8 cellular contexts compared by ENCODE assay signal in genomic region chr1:236489710-236490377, GRCh38. TPM values are rescaled to one million over a fixed set of nuclear protein-coding genes. Genes with fewer than 3 reads are reported as not detected.
A peak's percentile ranks its signal among the peaks of the same experiment; 100 is the strongest.
DNase-seq lines count a peak whose midpoint lies in the region; ATAC-seq, FAIRE-seq and TF ChIP-seq lines count a peak whose summit lies in the region.

No MANE protein-coding gene starts in this region.

- CTCF ChIA-PET in HepG2 (lab: Yijun Ruan, JAX; ENCODE audit: low intra/inter-chr PET ratio, low total read pairs): interaction anchor here (1.5 to 2.0 kb wide), 2 partner anchors 42 to 380 kb away, joined by 3 to 17 read pairs; no protein-coding TSS in a partner anchor

- H3K36me3 Mint-ChIP-seq in HFFc6 (ENCODE audit: low read depth): no peaks in the 10 kb centered on the region

- H3K4me1 ChIP-seq in HepG2 (ENCODE audit: insufficient read depth, low read length) (peaks cover 53% of the 10 kb centered on the region), vagina (no peaks in the 10 kb centered on the region)

- H3K27ac Mint-ChIP-seq in HFFc6: no peak overlapping the region

- H3K9ac ChIP-seq in HepG2 (ENCODE audit: insufficient read depth, low read depth, low read length): peak overlapping the region; percentile 72; the same call in 1 of the 2 replicates

- TF ChIP-seq RAD21 in HepG2 (CRISPR knock-in tag; IDR thresholded peaks at IDR 0.05): no peak; the same call in 1 of the 2 replicates

- H3K27me3 ChIP-seq in HepG2 (ENCODE audit: control insufficient read depth in 1 of 2, insufficient read depth in 2 of 2, low read length in 2 of 2) (no peaks in the 10 kb centered on the region), vagina (no peaks in the 10 kb centered on the region)

- H2AFZ ChIP-seq in HepG2 (ENCODE audit: low read length): no peak overlapping the region

- H3K4me3 ChIP-seq in HepG2 (replicated peaks in 1 of 3; ENCODE audit: insufficient read depth in 1 of 3, low read depth in 2 of 3, low read length in 3 of 3): peak overlapping the region; percentile 47 to 55 (median 51); a peak in 3 of 6 replicates
- no peak overlapping the region for H3K4me3 ChIP-seq in vagina

- in situ Hi-C loops in HepG2 (cut with HindIII; ENCODE audit: extremely low pct_ligation_motif_present, low pct_unique_long_range_greater_than_20kb): loop anchor here (5.0 kb wide), 1 partner anchor 388 kb away; no protein-coding TSS in a partner anchor

- no peaks in the 10 kb centered on the region for H3K79me2 ChIP-seq in HepG2 (ENCODE audit: insufficient read depth, low read length)

- BruUV-seq in HepG2 (replicated peaks; lab: Mats Ljungman, UMichigan): no TSS peak

- peak overlapping the region; percentile 93 for H3K4me2 ChIP-seq in HepG2 (ENCODE audit: low read depth, low read length)

- 14% methylated on average over 11 of the region's 11 CpGs for WGBS in HepG2 (ENCODE audit: low lambda C conversion rate)

- no peak for TF ChIP-seq POLR2A in HepG2 (IDR thresholded peaks at IDR 0.05; ENCODE audit: insufficient read depth in 1 of 2, low read depth in 2 of 2, low read length in 2 of 2)
- TF ChIP-seq POLR2A in vagina (IDR thresholded peaks at IDR 0.05): no peak

- TF ChIP-seq CTCF in HFFc6 (IDR thresholded peaks at IDR 0.05): peak; percentile 81
- peak; percentile 66 for TF ChIP-seq CTCF in HepG2 (CRISPR knock-in tag; IDR thresholded peaks at IDR 0.05)
- peak; percentile 58 to 59 (median 59) for TF ChIP-seq CTCF in vagina (IDR thresholded peaks at IDR 0.05)

- no peaks in the 10 kb centered on the region for H3K4me1 Mint-ChIP-seq in HFFc6 (ENCODE audit: low read depth)

- H3K36me3 ChIP-seq in HepG2 (replicated peaks in 1 of 2; ENCODE audit: control insufficient read depth in 1 of 2, insufficient read depth in 2 of 2, low read length in 2 of 2) (no peaks in the 10 kb centered on the region), vagina (no peaks in the 10 kb centered on the region)

- no peak for TF ChIP-seq EP300 in HepG2 (IDR thresholded peaks at IDR 0.05; ENCODE audit: low read depth in 2 of 2, low read length in 2 of 2)
- no peak for TF ChIP-seq EP300 in HepG2 (CRISPR knock-in tag; IDR thresholded peaks at IDR 0.05; ENCODE audit: borderline replicate concordance)

- intact Hi-C loops in HepG2 (cut with micrococcal nuclease; ENCODE audit: unreplicated experiment) (loop anchor here (1.0 to 5.0 kb wide), 8 partner anchors 12 to 387 kb away; partner anchors contain the start of genes ERO1B and LGALS8), vagina (cut with DNase I) (loop anchor here (5.0 kb wide), 1 partner anchor 388 kb away; no protein-coding TSS in a partner anchor)

- no peaks in the 10 kb centered on the region for H4K20me1 ChIP-seq in HepG2 (ENCODE audit: insufficient read depth, low read length)

- peak overlapping the region; percentile 89 for H3K27ac ChIP-seq in HepG2 (ENCODE audit: extremely low read length, insufficient read depth, low read length)
- H3K27ac ChIP-seq in vagina: no peak overlapping the region

- FAIRE-seq in HepG2 (lab: Jason Lieb, UNC): no peak

- H3K4me3 Mint-ChIP-seq in HFFc6: no peak overlapping the region

- peaks cover 9% of the 10 kb centered on the region; the same call in 1 of the 2 replicates for H3K27me3 Mint-ChIP-seq in HFFc6 (ENCODE audit: insufficient read depth)

- POLR2A ChIA-PET in HepG2 (lab: Yijun Ruan, JAX): interaction anchor here (0.7 to 3.4 kb wide), 8 partner anchors 10 to 90 kb away, joined by 3 to 42 read pairs (median 10); partner anchors contain the start of gene LGALS8

- no peaks in the 10 kb centered on the region for H3K9me3 Mint-ChIP-seq in HFFc6

- ATAC-seq in HepG2: peak; percentile 23; the same call in 1 of the 3 replicates
- ATAC-seq in HG03039 (IDR thresholded peaks at IDR 0.05; ENCODE audit: unreplicated experiment): no peak

- peak; percentile 45 for DNase-seq in NCI-H510A treated with DMSO at 0.1 percent for 48 hours (lab: John Stamatoyannopoulos, UW)
- DNase-seq in NCI-H510A (lab: John Stamatoyannopoulos, UW): no peak
- peak; percentile 35 for DNase-seq in HFFc6
- peak; percentile 32 for DNase-seq in NCI-H748 treated with DMSO at 0.1 percent for 48 hours (lab: John Stamatoyannopoulos, UW)
- peak; percentile 33 for DNase-seq in central memory CD4-positive, alpha-beta T cell
- DNase-seq in HepG2 (ENCODE audit: low spot score): peak; percentile 74
- no peak for DNase-seq in vagina (ENCODE audit: extremely low spot score in 2 of 2)

- H3K9me3 ChIP-seq in HepG2 (ENCODE audit: low read length) (no peaks in the 10 kb centered on the region), vagina (no peaks in the 10 kb centered on the region)

TF ChIP-seq in HepG2, 621 proteins besides CTCF, POLR2A, EP300 and RAD21 (continues in another document):
- TF ChIP-seq, protein P1, sequence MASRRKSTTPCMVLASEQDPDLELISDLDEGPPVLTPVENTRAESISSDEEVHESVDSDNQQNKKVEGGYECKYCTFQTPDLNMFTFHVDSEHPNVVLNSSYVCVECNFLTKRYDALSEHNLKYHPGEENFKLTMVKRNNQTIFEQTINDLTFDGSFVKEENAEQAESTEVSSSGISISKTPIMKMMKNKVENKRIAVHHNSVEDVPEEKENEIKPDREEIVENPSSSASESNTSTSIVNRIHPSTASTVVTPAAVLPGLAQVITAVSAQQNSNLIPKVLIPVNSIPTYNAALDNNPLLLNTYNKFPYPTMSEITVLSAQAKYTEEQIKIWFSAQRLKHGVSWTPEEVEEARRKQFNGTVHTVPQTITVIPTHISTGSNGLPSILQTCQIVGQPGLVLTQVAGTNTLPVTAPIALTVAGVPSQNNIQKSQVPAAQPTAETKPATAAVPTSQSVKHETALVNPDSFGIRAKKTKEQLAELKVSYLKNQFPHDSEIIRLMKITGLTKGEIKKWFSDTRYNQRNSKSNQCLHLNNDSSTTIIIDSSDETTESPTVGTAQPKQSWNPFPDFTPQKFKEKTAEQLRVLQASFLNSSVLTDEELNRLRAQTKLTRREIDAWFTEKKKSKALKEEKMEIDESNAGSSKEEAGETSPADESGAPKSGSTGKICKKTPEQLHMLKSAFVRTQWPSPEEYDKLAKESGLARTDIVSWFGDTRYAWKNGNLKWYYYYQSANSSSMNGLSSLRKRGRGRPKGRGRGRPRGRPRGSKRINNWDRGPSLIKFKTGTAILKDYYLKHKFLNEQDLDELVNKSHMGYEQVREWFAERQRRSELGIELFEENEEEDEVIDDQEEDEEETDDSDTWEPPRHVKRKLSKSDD (CRISPR knock-in tag; IDR thresholded peaks at IDR 0.05; ENCODE audit: low read depth): no peak
- TF ChIP-seq SOX6 (IDR thresholded peaks at IDR 0.05) (no peak), SOX6 (CRISPR knock-in tag; IDR thresholded peaks at IDR 0.05) (no peak), ZNF331 (CRISPR knock-in tag; IDR thresholded peaks at IDR 0.05) (peak; percentile 13; the same call in 1 of the 2 replicates), ZNF713 (CRISPR knock-in tag; IDR thresholded peaks at IDR 0.05) (no peak), SMAD1 (CRISPR knock-in tag; IDR thresholded peaks at IDR 0.05; ENCODE audit: borderline replicate concordance, low read depth) (no peak), ZNF605 (CRISPR knock-in tag; IDR thresholded peaks at IDR 0.05) (peak; percentile 72; the same call in 1 of the 2 replicates), ZC3H13 (CRISPR knock-in tag; IDR thresholded peaks at IDR 0.05) (no peak), ZSCAN31 (CRISPR knock-in tag; IDR thresholded peaks at IDR 0.05; ENCODE audit: low read depth) (no peak), ZNF547 (CRISPR knock-in tag; IDR thresholded peaks at IDR 0.05) (no peak), PPARG (CRISPR knock-in tag; conservative IDR thresholded peaks at IDR 0.05) (0 out of 2 replicates have a peak, but pooled peaks have one; percentile 23), SETDB1 (CRISPR knock-in tag; IDR thresholded peaks at IDR 0.05; ENCODE audit: borderline replicate concordance) (no peak), KDM5A (IDR thresholded peaks at IDR 0.05; ENCODE audit: borderline replicate concordance, low read length) (0 out of 2 replicates have a peak, but pooled peaks have one; percentile 28), ZNF234 (CRISPR knock-in tag; conservative IDR thresholded peaks at IDR 0.05) (no peak), HOXD1 (CRISPR knock-in tag; IDR thresholded peaks at IDR 0.05) (no peak), ATF7-NPFF (CRISPR knock-in tag; IDR thresholded peaks at IDR 0.05; ENCODE audit: low read depth) (no peak)

RNA-seq across cellular contexts. Expression of gene LGALS8, which starts 33.9 kb away (rescaled TPM):
- total RNA-seq in HFFc6 (2021; fragmentation: NEBNext Ultra II Directional; extraction: Animal tissue kit (Norgen Biotek cat#: 25700)): 10 to 100 TPM; 27.4 to 37.5 (median 35.0) TPM
- total RNA-seq in HepG2 (2016; rRNA removed; fragmentation: Illumina TruSeq; extraction: Trizol) (29.3 and 42.1 TPM in 2 replicates), vagina (38.1 TPM)
- 8.7 and 9.3 TPM in 2 replicates for total RNA-seq in HepG2 (2016; cell fraction: cytosol; rRNA removed; fragmentation: Illumina TruSeq; extraction: Trizol; ENCODE audit: low read depth)
- 33.2 and 42.9 TPM in 2 replicates for total RNA-seq in HepG2 (2016; cell fraction: insoluble cytoplasmic fraction; rRNA removed; fragmentation: Illumina TruSeq; extraction: Trizol)
- total RNA-seq in HepG2 (2016; cell fraction: membrane; rRNA removed; fragmentation: Illumina TruSeq; extraction: Trizol): 9.5 and 12.0 TPM in 2 replicates
- 34.9 and 35.8 TPM in 2 replicates for total RNA-seq in HepG2 (2016; cell fraction: nucleus; rRNA removed; fragmentation: Illumina TruSeq; extraction: Trizol)
- 139 and 185 TPM in 2 replicates for polyA plus RNA-seq in HepG2 (2011; rRNA removed)
- polyA plus RNA-seq in HepG2 (2011; cell fraction: cytosol; rRNA removed): 73.1 and 90.2 TPM in 2 replicates
- polyA plus RNA-seq in HepG2 (2011; cell fraction: nucleus; rRNA removed): 364 and 373 TPM in 2 replicates
- polyA plus RNA-seq in HepG2 (2012): 85.0 and 141 TPM in 2 replicates
- polyA plus RNA-seq in HepG2 (2016; cell fraction: cytosol; fragmentation: Illumina TruSeq; extraction: Trizol; ENCODE audit: low read depth): 3.5 and 4.0 TPM in 2 replicates
- polyA plus RNA-seq in HepG2 (2016; cell fraction: insoluble cytoplasmic fraction; fragmentation: Illumina TruSeq; extraction: Trizol; ENCODE audit: low read depth): 37.9 and 40.2 TPM in 2 replicates
- polyA plus RNA-seq in HepG2 (2016; cell fraction: membrane; fragmentation: Illumina TruSeq; extraction: Trizol; ENCODE audit: low read depth): 5.3 and 7.0 TPM in 2 replicates
- polyA plus RNA-seq in HepG2 (2016; cell fraction: nucleus; fragmentation: Illumina TruSeq; extraction: Trizol; ENCODE audit: insufficient read depth, low read depth): 40.4 and 41.7 TPM in 2 replicates
- polyA minus RNA-seq in HepG2 (2011; rRNA and poly(A)+ RNA removed; ENCODE audit: low replicate concordance): 0.05 and 121 TPM in 2 replicates
- 79.2 and 81.2 TPM in 2 replicates for polyA minus RNA-seq in HepG2 (2011; cell fraction: cytosol; rRNA and poly(A)+ RNA removed)
- polyA minus RNA-seq in HepG2 (2011; cell fraction: nucleus; rRNA and poly(A)+ RNA removed): 325 and 368 TPM in 2 replicates

Comparison
In these comparisons a context has a peak if more than half of its experiments do, and no peak if none do; other contexts are left out.
1. DNase-seq: peak in NCI-H510A treated with DMSO at 0.1 percent for 48 hours (single experiment), HFFc6 (single experiment), NCI-H748 treated with DMSO at 0.1 percent for 48 hours (single experiment), central memory CD4-positive, alpha-beta T cell (single experiment) and HepG2 (single experiment); none in NCI-H510A (single experiment) and vagina (0 of 2).
2. H3K4me3 ChIP-seq: peak in HepG2 (3 of 3); none in vagina (0 of 2).
3. Peak in every context shown above with its lines, with median percentiles within 50 percentile points of each other: CTCF ChIP-seq.